In the genomic region with DNA sequence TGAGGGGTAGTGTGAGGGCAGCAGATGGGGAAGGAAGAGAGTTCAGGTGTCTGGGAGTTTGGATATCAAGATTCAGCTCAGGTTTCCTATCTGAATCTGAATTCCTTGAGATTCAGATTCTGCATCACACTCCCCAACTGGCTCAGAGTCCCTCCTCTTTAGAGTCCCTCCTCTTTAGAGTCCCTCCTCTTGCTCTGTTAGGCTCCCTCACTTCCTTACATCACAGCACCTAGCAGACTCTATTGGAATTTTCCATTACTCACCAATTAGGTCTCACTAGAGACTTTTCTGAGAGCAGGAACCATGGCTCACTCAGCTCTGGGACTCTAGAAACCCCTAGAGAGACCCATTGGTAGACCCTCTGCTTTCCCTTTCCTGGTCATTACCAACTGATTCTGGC, we compare ENCODE assay signal across 24 cellular contexts.
DNase-seq lines count a peak whose midpoint lies in the region; ATAC-seq and TF ChIP-seq lines count a peak whose summit lies in the region.
"Had no signal": no experiment of that assay in that cellular context is flagged by ENCODE, and none has a peak within 500 bp of the region (broad histone marks: within the 10 kb centered on the region; RNA-seq: fewer than 3 reads in every experiment).

No MANE protein-coding gene starts in this region.

- peaks cover 7% of the 10 kb centered on the region for H4K20me1 ChIP-seq in GM23338 (replicated peaks; ENCODE audit: insufficient read depth)

- no peak overlapping the region for H3K27ac ChIP-seq in GM23338 (ENCODE audit: low read depth)
- H3K27ac ChIP-seq: ascending aorta, esophagus muscularis mucosa, lower lobe of right lung, right lobe of liver, vagina had no signal

- H3K36me3 Mint-ChIP-seq in GM23338 (ENCODE audit: low read depth) = peaks cover 21% of the 10 kb centered on the region
- H3K36me3 Mint-ChIP-seq in activated CD4-positive, alpha-beta T cell treated with anti-CD3 and anti-CD28 coated beads, Interleukin-2, amount 10 ng/mL, durations not matched to agents 24 days and 14 days (ENCODE audit: low read depth) = no peaks in the 10 kb centered on the region
- H3K36me3 Mint-ChIP-seq in Caco-2 (ENCODE audit: insufficient read depth, unreplicated experiment) = no peaks in the 10 kb centered on the region
- H3K36me3 Mint-ChIP-seq: activated naive CD4-positive, alpha-beta T cell treated with anti-CD3 and anti-CD28 coated beads, Interleukin-2, amount 50 U/mL, for 72 hours; CD8-positive, alpha-beta T cell had no signal

- H3K27me3 Mint-ChIP-seq in GM23338 (ENCODE audit: insufficient read depth, low read depth, poor library complexity) (peaks cover 10% of the 10 kb centered on the region), Caco-2 (ENCODE audit: insufficient read depth, unreplicated experiment) (no peaks in the 10 kb centered on the region)
- no peaks in the 10 kb centered on the region for H3K27me3 Mint-ChIP-seq in activated CD4-positive, alpha-beta T cell treated with anti-CD3 and anti-CD28 coated beads, Interleukin-2, amount 10 ng/mL, durations not matched to agents 24 days and 14 days
- H3K27me3 Mint-ChIP-seq: effector memory CD8-positive, alpha-beta T cell; naive B cell had no signal

- H3K36me3 ChIP-seq in GM23338 (ENCODE audit: insufficient read depth) (no peaks in the 10 kb centered on the region; the same call in none of the 2 replicates), Caco-2 (ENCODE audit: control insufficient read depth, insufficient read depth, low read length) (no peaks in the 10 kb centered on the region)
- H3K36me3 ChIP-seq: lower lobe of right lung, right lobe of liver, vagina had no signal

- no peak overlapping the region for H2AFZ ChIP-seq in GM23338

- peak; percentile 45 for DNase-seq in ACHN
- peak; percentile 57 for DNase-seq in GM23338 (ENCODE audit: low spot score)
- DNase-seq in choroid plexus epithelial cell (ENCODE audit: low read depth) = peak; percentile 48
- no peak for DNase-seq in left lobe of liver (ENCODE audit: low spot score)
- no peak for DNase-seq in activated CD4-positive, alpha-beta T cell treated with anti-CD3 and anti-CD28 coated beads, Interleukin-2, amount 10 ng/mL, durations not matched to agents 24 days and 14 days
- no peak for DNase-seq in NCI-H526 treated with DMSO at 0.1 percent for 48 hours (lab: John Stamatoyannopoulos, UW)
- no peak for DNase-seq in Caco-2
- DNase-seq: activated CD4-positive, alpha-beta T cell treated with anti-CD3 and anti-CD28 coated beads for 1 hour; CD8-positive, alpha-beta T cell; effector memory CD8-positive, alpha-beta T cell; glutamatergic neuron; Karpas-422; lower lobe of right lung; naive B cell; NCI-H1092; NCI-H2081; NCI-H510A; right lobe of liver; stimulated activated CD4-positive, alpha-beta T cell treated with anti-CD3 and anti-CD28 coated beads, Interleukin-15, amount 100 ng/mL, for 24 hours had no signal

- no peak overlapping the region for H3K4me3 ChIP-seq in GM23338
- H3K4me3 ChIP-seq in choroid plexus epithelial cell (ENCODE audit: low read depth, low read length) = no peak overlapping the region
- no peak overlapping the region for H3K4me3 ChIP-seq in Caco-2 (ENCODE audit: low read depth, low read length)
- H3K4me3 ChIP-seq: ascending aorta, esophagus muscularis mucosa, lower lobe of right lung, right lobe of liver, vagina had no signal

- H3K4me1 ChIP-seq in GM23338 (ENCODE audit: insufficient read depth) = 0 out of 2 replicates have a peak, but pooled peaks cover 15% of the 10 kb centered on the region
- H3K4me1 ChIP-seq in Caco-2 = no peaks in the 10 kb centered on the region
- H3K4me1 ChIP-seq: ascending aorta, esophagus muscularis mucosa, lower lobe of right lung, right lobe of liver, vagina had no signal

- no peak overlapping the region for H3K27ac Mint-ChIP-seq in GM23338
- H3K27ac Mint-ChIP-seq in activated CD4-positive, alpha-beta T cell treated with anti-CD3 and anti-CD28 coated beads, Interleukin-2, amount 10 ng/mL, durations not matched to agents 24 days and 14 days = no peak overlapping the region
- no peak overlapping the region for H3K27ac Mint-ChIP-seq in Caco-2 (ENCODE audit: unreplicated experiment)
- H3K27ac Mint-ChIP-seq: activated naive CD4-positive, alpha-beta T cell treated with anti-CD3 and anti-CD28 coated beads, Interleukin-2, amount 50 U/mL, for 72 hours; CD8-positive, alpha-beta T cell; effector memory CD8-positive, alpha-beta T cell had no signal

- BruUV-seq in Caco-2 (replicated peaks; lab: Mats Ljungman, UMichigan) = no TSS peak

- in situ Hi-C loops in ACHN (cut with HindIII; ENCODE audit: low pct_ligation_motif_present, low pct_unique_long_range_greater_than_20kb, low sequenced_read_pairs) = no loop called here

- H3K4me1 Mint-ChIP-seq in GM23338 (peaks cover 3% of the 10 kb centered on the region; the same call in 1 of the 3 replicates), Caco-2 (ENCODE audit: low read depth, unreplicated experiment) (no peaks in the 10 kb centered on the region)
- H3K4me1 Mint-ChIP-seq in activated CD4-positive, alpha-beta T cell treated with anti-CD3 and anti-CD28 coated beads, Interleukin-2, amount 10 ng/mL, durations not matched to agents 24 days and 14 days = no peaks in the 10 kb centered on the region

- H3K9me3 Mint-ChIP-seq in GM23338 (no peaks in the 10 kb centered on the region), Caco-2 (ENCODE audit: unreplicated experiment) (no peaks in the 10 kb centered on the region)
- H3K9me3 Mint-ChIP-seq in activated CD4-positive, alpha-beta T cell treated with anti-CD3 and anti-CD28 coated beads, Interleukin-2, amount 10 ng/mL, durations not matched to agents 24 days and 14 days = peaks cover 7% of the 10 kb centered on the region

- CTCF ChIA-PET in Caco-2 (lab: Charles Lee) = no interaction called here

- TF ChIP-seq CTCF in GM23338 (conservative IDR thresholded peaks at IDR 0.05; ENCODE audit: low read depth in 2 of 2) = no peak
- TF ChIP-seq CTCF in choroid plexus epithelial cell (conservative IDR thresholded peaks at IDR 0.05; ENCODE audit: low read depth, low read length) = no peak
- no peak for TF ChIP-seq CTCF in Caco-2 (IDR thresholded peaks at IDR 0.05; ENCODE audit: insufficient read depth in 1 of 2, low read depth in 1 of 2, low read length in 1 of 2, severe bottlenecking in 1 of 2, unreplicated experiment in 1 of 2)

- no peaks in the 10 kb centered on the region for H3F3A ChIP-seq in GM23338 (replicated peaks; ENCODE audit: low read depth)

- H3K4me3 Mint-ChIP-seq in GM23338 = no peak overlapping the region
- H3K4me3 Mint-ChIP-seq in activated CD4-positive, alpha-beta T cell treated with anti-CD3 and anti-CD28 coated beads, Interleukin-2, amount 10 ng/mL, durations not matched to agents 24 days and 14 days = no peak overlapping the region
- no peak overlapping the region for H3K4me3 Mint-ChIP-seq in Caco-2 (ENCODE audit: unreplicated experiment)
- H3K4me3 Mint-ChIP-seq: CD8-positive, alpha-beta T cell; effector memory CD8-positive, alpha-beta T cell; naive B cell had no signal

- H3K27me3 ChIP-seq in GM23338 (ENCODE audit: insufficient read depth) (no peaks in the 10 kb centered on the region), Caco-2 (replicated peaks; ENCODE audit: control insufficient read depth, insufficient read depth, low read length) (no peaks in the 10 kb centered on the region)
- H3K27me3 ChIP-seq: ascending aorta, esophagus muscularis mucosa, right lobe of liver, vagina had no signal

- intact Hi-C loops in activated CD4-positive, alpha-beta T cell treated with anti-CD3 and anti-CD28 coated beads, Interleukin-2, amount 10 ng/mL, durations not matched to agents 24 days and 14 days (cut with micrococcal nuclease) = no loop called here
- intact Hi-C loops in Caco-2 (cut with micrococcal nuclease; ENCODE audit: unreplicated experiment) = no loop called here

- ATAC-seq in GM23338 (peak; percentile 84), left lobe of liver (peak; percentile 27), HG03521 (IDR thresholded peaks at IDR 0.05; ENCODE audit: unreplicated experiment) (no peak)
- ATAC-seq: activated naive CD4-positive, alpha-beta T cell treated with anti-CD3 and anti-CD28 coated beads, Interleukin-2, amount 50 U/mL, for 72 hours; CD8-positive, alpha-beta T cell; effector memory CD8-positive, alpha-beta T cell; lower lobe of right lung; right lobe of liver had no signal

- no peaks in the 10 kb centered on the region for H3K9me3 ChIP-seq in Caco-2
- H3K9me3 ChIP-seq: ascending aorta, esophagus muscularis mucosa, lower lobe of right lung, right lobe of liver, vagina had no signal

- H3K9me2 ChIP-seq in GM23338 (ENCODE audit: insufficient read depth) = 0 out of 2 replicates have a peak, but pooled peaks cover 4% of the 10 kb centered on the region

- no peak overlapping the region for H3K4me2 ChIP-seq in GM23338

- no peaks in the 10 kb centered on the region for H3K79me2 ChIP-seq in GM23338 (replicated peaks; ENCODE audit: insufficient read depth)

- POLR2A ChIA-PET in Caco-2 (lab: Charles Lee) = interaction anchor here (0.6 kb wide), 1 partner anchor 297 kb away, joined by 3 read pairs; no protein-coding TSS in a partner anchor

TF ChIP-seq in GM23338, 12 proteins besides CTCF, POLR2A, EP300 and RAD21 (continues in another document):
- no peak for TF ChIP-seq EZH2phosphoT487 (IDR thresholded peaks at IDR 0.05; ENCODE audit: unreplicated experiment)
- TF ChIP-seq ZNF114 (CRISPR knock-in tag; IDR thresholded peaks at IDR 0.05) = no peak
- TF ChIP-seq JUNB (IDR thresholded peaks at IDR 0.05; ENCODE audit: unreplicated experiment) = no peak
- TF ChIP-seq NANOG (IDR thresholded peaks at IDR 0.05; ENCODE audit: borderline replicate concordance) = no peak
- TF ChIP-seq CREB1 (CRISPR knock-in tag; IDR thresholded peaks at IDR 0.05; ENCODE audit: low read depth) = no peak
- TF ChIP-seq STAT1 (IDR thresholded peaks at IDR 0.05; ENCODE audit: unreplicated experiment) = no peak
- no peak for TF ChIP-seq POLR2AphosphoS5 (IDR thresholded peaks at IDR 0.05; ENCODE audit: low read depth)

Comparison
In these comparisons a context has a peak if more than half of its experiments do, and no peak if none do; other contexts are left out.
1. DNase-seq: peak in ACHN (single experiment), GM23338 (single experiment) and choroid plexus epithelial cell (single experiment); none in left lobe of liver (single experiment), activated CD4-positive, alpha-beta T cell treated with anti-CD3 and anti-CD28 coated beads, Interleukin-2, amount 10 ng/mL, durations not matched to agents 24 days and 14 days (single experiment), NCI-H526 treated with DMSO at 0.1 percent for 48 hours (single experiment) and Caco-2 (0 of 2).